ENCODE assay signal across 7 cellular contexts in genomic region chr17:45619983-45620382, GRCh38.
DNase-seq lines count a peak whose midpoint lies in the region; ATAC-seq and TF ChIP-seq lines count a peak whose summit lies in the region.
"Not testable (repeated sequence)": the region's sequence is repeated elsewhere in the genome, so short reads cannot be mapped to it uniquely, and the experiment has no call there.

No MANE protein-coding gene starts in this region.

- not testable (repeated sequence) for H3K27me3 ChIP-seq in effector memory CD4-positive, alpha-beta T cell (replicated peaks; ENCODE audit: control insufficient read depth, insufficient read depth, low read length, poor library complexity, severe bottlenecking); lower lobe of right lung (ENCODE audit: low read depth)

- peak overlapping the region; percentile 25 for H3K4me3 ChIP-seq in effector memory CD4-positive, alpha-beta T cell (ENCODE audit: insufficient read depth, low read depth, low read length, poor library complexity, severe bottlenecking)
- peak overlapping the region; percentile 51 for H3K4me3 ChIP-seq in lower lobe of right lung

- H3K27ac ChIP-seq in effector memory CD4-positive, alpha-beta T cell (ENCODE audit: insufficient read depth, low read length, poor library complexity, severe bottlenecking); lower lobe of right lung: not testable (repeated sequence)

- H3K9me3 ChIP-seq in effector memory CD4-positive, alpha-beta T cell (ENCODE audit: control insufficient read depth, low read length); lower lobe of right lung: not testable (repeated sequence)

- H3K36me3 ChIP-seq in effector memory CD4-positive, alpha-beta T cell (ENCODE audit: control insufficient read depth, insufficient read depth, low read length); lower lobe of right lung: not testable (repeated sequence)

- DNase-seq in NAMALWA (ENCODE audit: low spot score) (peak; percentile 79), lower lobe of right lung (peak; percentile 81)
- DNase-seq in activated CD8-positive, alpha-beta memory T cell treated with anti-CD3 and anti-CD28 coated beads, Interleukin-2, amount 50 U/mL, for 4 hours: peak; percentile 84
- DNase-seq in effector memory CD4-positive, alpha-beta T cell: peak; percentile 61 to 85 (median 76)
- DNase-seq in stimulated activated CD4-positive, alpha-beta T cell treated with anti-CD3 and anti-CD28 coated beads, Interleukin-15, amount 100 ng/mL, for 24 hours: peak; percentile 90

- peak; percentile 77 for ATAC-seq in GM18870 (IDR thresholded peaks at IDR 0.05; ENCODE audit: unreplicated experiment)
- ATAC-seq in HG02840 (IDR thresholded peaks at IDR 0.05; ENCODE audit: low FRiP score, unreplicated experiment): peak; percentile 95
- ATAC-seq in lower lobe of right lung: peak; percentile 99 to 100

- H3K4me1 ChIP-seq in effector memory CD4-positive, alpha-beta T cell (ENCODE audit: control insufficient read depth, insufficient read depth, low read length, poor library complexity, severe bottlenecking); lower lobe of right lung: not testable (repeated sequence)

- intact Hi-C loops in lower lobe of right lung (cut with DNase I): not testable (repeated sequence)

- not testable (repeated sequence) for TF ChIP-seq CTCF in lower lobe of right lung (IDR thresholded peaks at IDR 0.05)
